Comparison of ENCODE assay signal across 26 cellular contexts in the genomic region with DNA sequence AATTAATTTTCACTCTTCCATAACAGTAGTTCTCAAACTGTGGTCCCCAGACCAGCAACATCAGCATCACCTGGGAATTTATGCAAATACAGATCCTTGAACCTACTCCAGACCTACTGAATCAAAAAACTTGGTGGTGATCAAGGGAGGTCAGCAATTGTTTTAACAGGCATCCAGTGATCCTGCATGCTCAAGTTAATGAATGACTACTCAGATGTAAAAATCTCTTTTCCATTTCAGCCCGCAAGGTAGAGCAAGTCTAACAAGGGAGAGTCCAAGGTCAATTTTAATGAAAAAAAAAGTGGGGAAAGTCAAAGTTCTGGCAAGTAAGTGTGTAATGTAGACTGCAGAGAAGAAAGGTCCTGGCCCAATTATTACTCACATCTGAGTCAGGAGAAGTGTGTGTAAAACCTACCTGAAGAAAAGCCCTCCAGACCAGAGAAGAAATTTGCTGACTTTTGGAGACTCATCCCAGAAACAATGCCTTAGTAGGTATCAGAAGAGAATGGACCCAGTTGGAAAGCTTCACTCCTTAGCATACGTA.
"Had no signal": no experiment of that assay in that cellular context is flagged by ENCODE, and none has a peak within 500 bp of the region (broad histone marks: within the 10 kb centered on the region; RNA-seq: fewer than 3 reads in every experiment).

No MANE protein-coding gene starts in this region.

- H3K4me1 ChIP-seq: ascending aorta, gastrocnemius medialis, left ventricle myocardium inferior, suprapubic skin had no signal

- H3K9me3 ChIP-seq: ascending aorta, gastrocnemius medialis, left ventricle myocardium inferior, suprapubic skin, transverse colon had no signal

- H3K4me2 ChIP-seq: smooth muscle cell had no signal

- H3K27ac ChIP-seq: ascending aorta, brain microvascular endothelial cell, gastrocnemius medialis, left ventricle myocardium inferior, suprapubic skin, transverse colon, WERI-Rb-1 had no signal

- H3K4me3 ChIP-seq: ascending aorta, gastrocnemius medialis, left ventricle myocardium inferior, lung, smooth muscle cell, suprapubic skin, transverse colon had no signal

- H3K27me3 ChIP-seq: ascending aorta, brain microvascular endothelial cell, gastrocnemius medialis, suprapubic skin had no signal

- H3K36me3 ChIP-seq: ascending aorta, brain microvascular endothelial cell, gastrocnemius medialis, left ventricle myocardium inferior, suprapubic skin, transverse colon, WERI-Rb-1 had no signal

- ATAC-seq: activated CD4-positive, CD25-positive, alpha-beta regulatory T cell treated with anti-CD3 and anti-CD28 coated beads, Interleukin-2, amount 50 U/mL, for 24 hours; gastrocnemius medialis; stimulated activated naive B cell treated with anti-CD40 and anti-IgM and Interleukin-4, amounts not matched to agents 10 μg/mL and 1 μg/mL and 100 μg/mL, for 72 hours; T-helper 17 cell had no signal

- DNase-seq: activated CD4-positive, alpha-beta T cell treated with anti-CD3 and anti-CD28 coated beads for 48 hours; activated CD4-positive, alpha-beta T cell treated with anti-CD3 and anti-CD28 coated beads, Interleukin-2, amount 50 U/mL, for 48 hours; activated CD8-positive, alpha-beta memory T cell treated with anti-CD3 and anti-CD28 coated beads for 24 hours; activated effector memory CD4-positive, alpha-beta T cell treated with Interleukin-2 at 50 U/mL for 16 hours; activated naive CD4-positive, alpha-beta T cell treated with Interleukin-2 at 50 U/mL for 16 hours; activated naive CD8-positive, alpha-beta T cell treated with anti-CD3 and anti-CD28 coated beads, Interleukin-2, amount 10 ng/mL, durations not matched to agents 7 days and 5 days; brain microvascular endothelial cell; central memory CD4-positive, alpha-beta T cell; gastrocnemius medialis; glutamatergic neuron; hippocampal formation; left ventricle myocardium inferior; retina; stimulated activated CD4-positive, alpha-beta T cell treated with anti-CD3 and anti-CD28 coated beads, Interleukin-1b, Interleukin-23, amount 100 ng/mL, for 48 hours; stimulated activated CD4-positive, alpha-beta T cell treated with anti-CD3 and anti-CD28 coated beads, Interleukin-4, amount 100 ng/mL, for 4 hours; stimulated activated CD8-positive, alpha-beta memory T cell treated with anti-CD3 and anti-CD28 coated beads, Interleukin-4, amount 100 ng/mL, for 48 hours; stimulated activated naive B cell treated with anti-CD40 and anti-IgM and Interleukin-4, amounts not matched to agents 10 μg/mL and 1 μg/mL and 100 μg/mL, for 72 hours; T-helper 17 cell; T1000; transverse colon; WERI-Rb-1 had no signal
